1 cellular context compared by ENCODE assay signal in the genomic region with DNA sequence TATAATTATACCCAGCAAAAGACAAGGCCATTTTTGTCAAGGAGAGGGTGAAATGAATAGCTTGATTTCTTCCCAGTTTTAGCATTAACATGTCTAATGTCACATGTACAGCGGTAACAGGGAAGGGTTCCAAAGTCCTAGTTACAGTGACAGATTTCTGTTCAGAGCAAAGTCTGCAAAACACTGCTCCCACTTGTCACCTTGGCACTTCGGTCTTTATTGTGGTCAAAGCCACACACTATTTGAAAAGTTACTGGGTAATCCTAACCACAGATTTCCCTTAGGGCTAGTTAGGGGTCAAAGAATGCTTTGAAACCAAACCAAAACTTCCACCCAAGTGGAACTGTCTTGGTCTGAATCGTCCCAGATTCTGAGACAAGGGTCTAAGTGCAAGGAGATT.
TF ChIP-seq lines count a peak whose summit lies in the region.

No MANE protein-coding gene starts in this region.

TF ChIP-seq in GM23338, 12 proteins besides CTCF, POLR2A, EP300 and RAD21 (continued from another document):
- no peak for TF ChIP-seq STAT1 (IDR thresholded peaks at IDR 0.05; ENCODE audit: unreplicated experiment)
- TF ChIP-seq EZH2phosphoT487 (IDR thresholded peaks at IDR 0.05; ENCODE audit: unreplicated experiment): no peak
